In the genomic region with DNA sequence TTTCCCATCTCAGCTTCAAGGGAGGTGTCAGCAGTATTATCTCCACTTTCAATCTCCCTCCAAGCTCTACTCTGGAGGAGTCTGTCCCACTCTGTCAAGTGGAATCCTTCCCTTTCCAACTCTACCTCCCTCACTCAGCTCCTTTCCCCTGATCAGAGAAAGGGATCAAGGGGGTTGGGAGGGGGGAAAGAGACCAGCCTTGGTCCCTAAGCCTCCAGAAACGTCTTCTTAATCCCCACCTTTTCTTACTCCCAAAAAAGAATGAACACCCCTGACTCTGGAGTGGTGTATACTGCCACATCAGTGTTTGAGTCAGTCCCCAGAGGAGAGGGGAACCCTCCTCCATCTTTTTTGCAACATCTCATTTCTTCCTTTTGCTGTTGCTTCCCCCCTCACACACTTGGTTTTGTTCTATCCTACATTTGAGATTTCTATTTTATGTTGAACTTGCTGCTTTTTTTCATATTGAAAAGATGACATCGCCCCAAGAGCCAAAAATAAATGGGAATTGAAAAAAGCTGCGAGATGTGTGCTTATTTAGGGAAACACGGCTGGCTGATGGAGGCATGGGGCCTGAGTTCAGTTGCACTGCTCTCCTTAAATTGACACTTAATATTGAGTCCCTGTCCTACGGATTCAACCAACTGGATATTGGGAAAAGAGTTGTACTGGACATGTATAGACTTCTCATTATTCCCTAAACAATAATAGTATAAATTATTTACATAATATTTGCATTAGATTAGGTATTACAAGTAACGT, we compare ENCODE assay signal across 1 cellular context.
TF ChIP-seq lines count a peak whose summit lies in the region.

No MANE protein-coding gene starts in this region.

TF ChIP-seq in PFSK-1, 5 proteins besides CTCF, POLR2A, EP300 and RAD21:
- TF ChIP-seq, protein P1, sequence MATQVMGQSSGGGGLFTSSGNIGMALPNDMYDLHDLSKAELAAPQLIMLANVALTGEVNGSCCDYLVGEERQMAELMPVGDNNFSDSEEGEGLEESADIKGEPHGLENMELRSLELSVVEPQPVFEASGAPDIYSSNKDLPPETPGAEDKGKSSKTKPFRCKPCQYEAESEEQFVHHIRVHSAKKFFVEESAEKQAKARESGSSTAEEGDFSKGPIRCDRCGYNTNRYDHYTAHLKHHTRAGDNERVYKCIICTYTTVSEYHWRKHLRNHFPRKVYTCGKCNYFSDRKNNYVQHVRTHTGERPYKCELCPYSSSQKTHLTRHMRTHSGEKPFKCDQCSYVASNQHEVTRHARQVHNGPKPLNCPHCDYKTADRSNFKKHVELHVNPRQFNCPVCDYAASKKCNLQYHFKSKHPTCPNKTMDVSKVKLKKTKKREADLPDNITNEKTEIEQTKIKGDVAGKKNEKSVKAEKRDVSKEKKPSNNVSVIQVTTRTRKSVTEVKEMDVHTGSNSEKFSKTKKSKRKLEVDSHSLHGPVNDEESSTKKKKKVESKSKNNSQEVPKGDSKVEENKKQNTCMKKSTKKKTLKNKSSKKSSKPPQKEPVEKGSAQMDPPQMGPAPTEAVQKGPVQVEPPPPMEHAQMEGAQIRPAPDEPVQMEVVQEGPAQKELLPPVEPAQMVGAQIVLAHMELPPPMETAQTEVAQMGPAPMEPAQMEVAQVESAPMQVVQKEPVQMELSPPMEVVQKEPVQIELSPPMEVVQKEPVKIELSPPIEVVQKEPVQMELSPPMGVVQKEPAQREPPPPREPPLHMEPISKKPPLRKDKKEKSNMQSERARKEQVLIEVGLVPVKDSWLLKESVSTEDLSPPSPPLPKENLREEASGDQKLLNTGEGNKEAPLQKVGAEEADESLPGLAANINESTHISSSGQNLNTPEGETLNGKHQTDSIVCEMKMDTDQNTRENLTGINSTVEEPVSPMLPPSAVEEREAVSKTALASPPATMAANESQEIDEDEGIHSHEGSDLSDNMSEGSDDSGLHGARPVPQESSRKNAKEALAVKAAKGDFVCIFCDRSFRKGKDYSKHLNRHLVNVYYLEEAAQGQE (IDR thresholded peaks at IDR 0.05; ENCODE audit: insufficient read depth in 1 of 2, low read depth in 2 of 2, low read length in 2 of 2) = no peak
- TF ChIP-seq SIN3A (IDR thresholded peaks at IDR 0.05; ENCODE audit: borderline replicate concordance, insufficient read depth, low read length) (no peak; the same call in 1 of the 2 replicates), TAF1 (IDR thresholded peaks at IDR 0.05; ENCODE audit: borderline replicate concordance, insufficient read depth, low read length) (no peak), FOXP2 (optimal IDR thresholded peaks at IDR 0.05; ENCODE audit: borderline replicate concordance, extremely low read depth, extremely low read length, insufficient read depth) (no peak), POLR2AphosphoS5 (IDR thresholded peaks at IDR 0.05; ENCODE audit: low read depth, low read length) (peak; percentile 59; the same call in 1 of the 2 replicates)
